11 cellular contexts compared by ENCODE assay signal in genomic region chr1:10635385-10635896, GRCh38.
DNase-seq lines count a peak whose midpoint lies in the region; FAIRE-seq and TF ChIP-seq lines count a peak whose summit lies in the region.
"Had no signal": no experiment of that assay in that cellular context is flagged by ENCODE, and none has a peak within 500 bp of the region (broad histone marks: within the 10 kb centered on the region; RNA-seq: fewer than 3 reads in every experiment).

No MANE protein-coding gene starts in this region.

- CTCF ChIA-PET in CD8-positive, alpha-beta memory T cell (lab: Charles Lee): no interaction called here

- H3K4me3 Mint-ChIP-seq in CD8-positive, alpha-beta memory T cell: no peak overlapping the region
- H3K4me3 Mint-ChIP-seq: activated CD8-positive, alpha-beta T cell treated with anti-CD3 and anti-CD28 coated beads for 36 hours; immature natural killer cell had no signal

- DNase-seq in NCI-H2171 (lab: John Stamatoyannopoulos, UW) (peak; percentile 58), epithelial cell of prostate (ENCODE audit: low read depth, low spot score) (peak; percentile 85), osteoblast (ENCODE audit: insufficient read length, low spot score, missing footprints) (peak; percentile 99), HTR-8/SVneo (ENCODE audit: insufficient read length, low spot score) (no peak), NCI-H510A (lab: John Stamatoyannopoulos, UW) (no peak), islet precursor cell (no peak)
- no peak for DNase-seq in CD8-positive, alpha-beta memory T cell
- DNase-seq: activated CD8-positive, alpha-beta T cell treated with anti-CD3 and anti-CD28 coated beads for 36 hours; immature natural killer cell; stimulated activated naive CD4-positive, alpha-beta T cell treated with Interleukin-2 at 50 U/mL for 16 hours had no signal

- H3K9me3 ChIP-seq in BLaER1 treated with 17β-estradiol and CSF1 and Interleukin-3, amounts not matched to agents 10 nM and 100 nM (replicated peaks in 1 of 11): no peaks in the 10 kb centered on the region
- no peaks in the 10 kb centered on the region for H3K9me3 ChIP-seq in osteoblast (ENCODE audit: low read depth, low read length)
- H3K9me3 ChIP-seq in CD8-positive, alpha-beta memory T cell (ENCODE audit: low read length): no peaks in the 10 kb centered on the region

- H3K4me1 ChIP-seq in BLaER1 treated with 17β-estradiol and CSF1 and Interleukin-3, amounts not matched to agents 10 nM and 100 nM: peaks cover 32 to 83% (median 68%) of the 10 kb centered on the region in 10 experiments
- H3K4me1 ChIP-seq in osteoblast (ENCODE audit: insufficient read depth, low read length): peaks cover 21% of the 10 kb centered on the region
- H3K4me1 ChIP-seq in CD8-positive, alpha-beta memory T cell (ENCODE audit: insufficient read depth, low read length): no peaks in the 10 kb centered on the region

- no peak overlapping the region for H2AFZ ChIP-seq in osteoblast (ENCODE audit: low read length)

- peak overlapping the region in 10 of 11 experiments; percentile 9 to 65 (median 39); a peak in 7 of 22 replicates for H3K9ac ChIP-seq in BLaER1 treated with 17β-estradiol and CSF1 and Interleukin-3, amounts not matched to agents 10 nM and 100 nM

- TF ChIP-seq CTCF in osteoblast (IDR thresholded peaks at IDR 0.05; ENCODE audit: extremely low read depth, low read depth, low read length): no peak

- H3K79me2 ChIP-seq in osteoblast (ENCODE audit: insufficient read depth, low read length): no peaks in the 10 kb centered on the region

- peaks cover 0 to 16% (median 2%) of the 10 kb centered on the region in 3 donors for H3K36me3 Mint-ChIP-seq in CD8-positive, alpha-beta memory T cell

- H3K4me3 ChIP-seq in BLaER1 treated with 17β-estradiol and CSF1 and Interleukin-3, amounts not matched to agents 10 nM and 100 nM: no peak overlapping the region
- H3K4me3 ChIP-seq in osteoblast (ENCODE audit: insufficient read depth, low read length): no peak overlapping the region
- H3K4me3 ChIP-seq in CD8-positive, alpha-beta memory T cell (ENCODE audit: low read length): no peak overlapping the region

- no peak for FAIRE-seq in HTR-8/SVneo (lab: Jason Lieb, UNC)

- no peaks in the 10 kb centered on the region for H3K27me3 Mint-ChIP-seq in CD8-positive, alpha-beta memory T cell
- H3K27me3 Mint-ChIP-seq: activated CD8-positive, alpha-beta T cell treated with anti-CD3 and anti-CD28 coated beads for 36 hours had no signal

- H3K27me3 ChIP-seq in BLaER1 treated with 17β-estradiol and CSF1 and Interleukin-3, amounts not matched to agents 10 nM and 100 nM: peaks cover 0 to 10% (median 0%) of the 10 kb centered on the region in 11 experiments; a peak in 4 of 22 replicates
- peaks cover 26% of the 10 kb centered on the region for H3K27me3 ChIP-seq in osteoblast (ENCODE audit: insufficient read depth, low read length)
- H3K27me3 ChIP-seq in CD8-positive, alpha-beta memory T cell (ENCODE audit: insufficient read depth, low read length, poor library complexity, severe bottlenecking): no peaks in the 10 kb centered on the region

- peaks cover 0 to 22% (median 0%) of the 10 kb centered on the region in 11 experiments; a peak in 6 of 22 replicates for H4K20me1 ChIP-seq in BLaER1 treated with 17β-estradiol and CSF1 and Interleukin-3, amounts not matched to agents 10 nM and 100 nM
- H4K20me1 ChIP-seq in osteoblast (ENCODE audit: insufficient read depth, low read length): no peaks in the 10 kb centered on the region

- no peaks in the 10 kb centered on the region for H3K36me3 ChIP-seq in BLaER1 treated with 17β-estradiol and CSF1 and Interleukin-3, amounts not matched to agents 10 nM and 100 nM
- no peaks in the 10 kb centered on the region for H3K36me3 ChIP-seq in osteoblast (ENCODE audit: insufficient read depth, low read length)
- H3K36me3 ChIP-seq in CD8-positive, alpha-beta memory T cell (ENCODE audit: insufficient read depth, low read length): no peaks in the 10 kb centered on the region

- H3K27ac ChIP-seq in BLaER1 treated with 17β-estradiol and CSF1 and Interleukin-3, amounts not matched to agents 10 nM and 100 nM: peak overlapping the region in 8 of 11 experiments; percentile 24 to 70 (median 58); a peak in 16 of 22 replicates
- peak overlapping the region; percentile 99 for H3K27ac ChIP-seq in epithelial cell of prostate
- H3K27ac ChIP-seq in osteoblast (ENCODE audit: low read depth, low read length): peak overlapping the region; percentile 47
- H3K27ac ChIP-seq in CD8-positive, alpha-beta memory T cell (ENCODE audit: low read depth, low read length): no peak overlapping the region

- POLR2A ChIA-PET in CD8-positive, alpha-beta memory T cell (lab: Charles Lee): no interaction called here

- H3K4me1 Mint-ChIP-seq in CD8-positive, alpha-beta memory T cell: peaks cover 0 to 9% (median 1%) of the 10 kb centered on the region in 3 donors

- peak overlapping the region in 10 of 11 experiments; percentile 33 to 90 (median 78); a peak in 20 of 22 replicates for H3K4me2 ChIP-seq in BLaER1 treated with 17β-estradiol and CSF1 and Interleukin-3, amounts not matched to agents 10 nM and 100 nM
- H3K4me2 ChIP-seq in osteoblast (ENCODE audit: insufficient read depth, low read length): peak overlapping the region; percentile 60

- no peak overlapping the region for H3K27ac Mint-ChIP-seq in CD8-positive, alpha-beta memory T cell
- H3K27ac Mint-ChIP-seq: activated CD8-positive, alpha-beta T cell treated with anti-CD3 and anti-CD28 coated beads for 36 hours had no signal

- no peaks in the 10 kb centered on the region for H3K9me3 Mint-ChIP-seq in CD8-positive, alpha-beta memory T cell
- H3K9me3 Mint-ChIP-seq: activated CD8-positive, alpha-beta T cell treated with anti-CD3 and anti-CD28 coated beads for 36 hours; immature natural killer cell had no signal

Comparison
In these comparisons a context has a peak if more than half of its experiments do, and no peak if none do; other contexts are left out.
1. DNase-seq: peak in NCI-H2171 (single experiment), epithelial cell of prostate (single experiment) and osteoblast (single experiment); none in HTR-8/SVneo (single experiment), CD8-positive, alpha-beta memory T cell (0 of 5), NCI-H510A (single experiment) and islet precursor cell (single experiment).